20 cellular contexts compared by ENCODE assay signal in the genomic region with DNA sequence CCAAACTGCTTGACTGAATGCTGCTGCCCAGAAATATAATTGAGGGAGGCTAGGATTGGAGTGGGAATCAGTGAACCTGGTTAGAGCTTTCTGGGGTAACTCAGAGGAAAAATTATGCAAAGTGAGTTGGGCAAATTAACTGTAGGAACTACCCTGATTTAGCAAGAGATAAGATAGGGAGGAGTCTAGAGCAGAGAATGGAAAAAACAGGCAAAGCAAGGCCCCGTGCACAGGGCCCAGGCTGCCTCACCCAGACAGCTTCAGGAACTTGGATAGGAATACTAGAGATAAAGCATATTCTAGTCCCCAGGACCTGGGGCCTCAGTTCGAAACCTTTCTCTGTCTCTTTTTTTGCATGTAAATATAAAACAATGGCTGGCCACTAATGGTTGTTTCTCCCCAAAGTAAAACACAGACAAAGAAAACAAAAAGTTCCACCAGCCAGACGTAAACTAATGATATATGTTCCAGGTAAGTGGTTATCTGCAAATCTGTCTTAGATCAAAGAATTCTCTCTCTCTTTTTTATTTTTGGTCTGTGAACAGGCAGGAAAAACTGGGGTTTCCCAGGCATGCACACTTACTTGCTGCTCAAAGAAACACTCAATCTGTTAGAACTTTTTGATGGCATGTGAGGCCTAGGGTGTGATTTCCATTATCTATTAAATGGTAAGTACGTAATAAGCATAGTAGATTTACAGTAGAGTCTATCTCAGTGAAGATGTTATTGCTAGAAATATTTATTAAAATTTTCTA.
A peak's percentile ranks its signal among the peaks of the same experiment; 100 is the strongest.
DNase-seq lines count a peak whose midpoint lies in the region; TF ChIP-seq lines count a peak whose summit lies in the region.
"Had no signal": no experiment of that assay in that cellular context is flagged by ENCODE, and none has a peak within 500 bp of the region (broad histone marks: within the 10 kb centered on the region; RNA-seq: fewer than 3 reads in every experiment).

No MANE protein-coding gene starts in this region.

- POLR2A ChIA-PET in Caco-2 (lab: Charles Lee), result no interaction called here

- H3K79me2 ChIP-seq in H9 (ENCODE audit: insufficient read depth, low read length) (no peaks in the 10 kb centered on the region), trophoblast cell (ENCODE audit: control insufficient read depth, insufficient read depth, low read length, poor library complexity) (no peaks in the 10 kb centered on the region)

- CTCF ChIA-PET in Caco-2 (lab: Charles Lee), result no interaction called here

- no peaks in the 10 kb centered on the region for H4K20me1 ChIP-seq in H9 (ENCODE audit: control insufficient read depth, insufficient read depth, insufficient read length)

- TF ChIP-seq CTCF in H9 (conservative IDR thresholded peaks at IDR 0.05) (no peak), Caco-2 (IDR thresholded peaks at IDR 0.05; ENCODE audit: insufficient read depth in 1 of 2, low read depth in 1 of 2, low read length in 1 of 2, severe bottlenecking in 1 of 2, unreplicated experiment in 1 of 2) (no peak)

- intact Hi-C loops in Caco-2 (cut with micrococcal nuclease; ENCODE audit: unreplicated experiment), result no loop called here

- H3K14ac ChIP-seq in H9 (ENCODE audit: insufficient read depth, low read length) (no peak overlapping the region), trophoblast cell (ENCODE audit: low read length) (peak overlapping the region; percentile 29)

- H2BK20ac ChIP-seq in H9 (ENCODE audit: low read depth, low read length, poor library complexity, severe bottlenecking), result no peak overlapping the region

- no peaks in the 10 kb centered on the region for H3K9me3 Mint-ChIP-seq in H9
- no peaks in the 10 kb centered on the region for H3K9me3 Mint-ChIP-seq in Caco-2 (ENCODE audit: unreplicated experiment)
- H3K9me3 Mint-ChIP-seq: CD8-positive, alpha-beta memory T cell had no signal

- H3K27ac ChIP-seq in H9 (ENCODE audit: insufficient read length, low read depth, low read length), result no peak overlapping the region
- H3K27ac ChIP-seq in trophoblast cell (ENCODE audit: low read depth, low read length), result no peak overlapping the region
- H3K27ac ChIP-seq: PC-9, RWPE1 had no signal

- H3K27me3 Mint-ChIP-seq in H9 (ENCODE audit: low read depth), result peaks cover 2% of the 10 kb centered on the region
- H3K27me3 Mint-ChIP-seq in Caco-2 (ENCODE audit: insufficient read depth, unreplicated experiment), result no peaks in the 10 kb centered on the region
- H3K27me3 Mint-ChIP-seq: IgD-negative memory B cell had no signal

- H3K27ac Mint-ChIP-seq in H9, result no peak overlapping the region
- no peak overlapping the region for H3K27ac Mint-ChIP-seq in Caco-2 (ENCODE audit: unreplicated experiment)
- H3K27ac Mint-ChIP-seq: IgD-negative memory B cell had no signal

- no peak overlapping the region for H3K23ac ChIP-seq in H9 (ENCODE audit: insufficient read length, low read depth, low read length)
- no peak overlapping the region for H3K23ac ChIP-seq in trophoblast cell (ENCODE audit: low read length)

- H4K8ac ChIP-seq in H9 (replicated peaks; ENCODE audit: insufficient read length, low read depth, low read length) (no peak overlapping the region), trophoblast cell (ENCODE audit: low read depth, low read length) (peak overlapping the region; percentile 48)

- H4K91ac ChIP-seq in H9 (ENCODE audit: insufficient read length, low read depth, low read length) (no peak overlapping the region), trophoblast cell (ENCODE audit: low read depth, low read length) (peak overlapping the region; percentile 74)

- H3K4me3 Mint-ChIP-seq in H9, result no peak overlapping the region
- no peak overlapping the region for H3K4me3 Mint-ChIP-seq in Caco-2 (ENCODE audit: unreplicated experiment)
- H3K4me3 Mint-ChIP-seq: CD8-positive, alpha-beta memory T cell had no signal

- BruUV-seq in Caco-2 (replicated peaks; lab: Mats Ljungman, UMichigan), result no TSS peak

- H3K4me1 ChIP-seq in H9 (ENCODE audit: insufficient read depth, low read length), result no peaks in the 10 kb centered on the region; the same call in 1 of the 2 replicates
- H3K4me1 ChIP-seq in trophoblast cell (ENCODE audit: control insufficient read depth in 1 of 2, insufficient read depth in 2 of 2, low read length in 2 of 2), result peaks cover 0 to 3% of the 10 kb centered on the region in 2 experiments
- peaks cover 20% of the 10 kb centered on the region for H3K4me1 ChIP-seq in Caco-2

- WGBS in H9 (ENCODE audit: extremely low coverage, insufficient read length, low lambda C conversion rate), result no CpG with 5 or more reads among the region's 4 CpGs
- no CpG with 5 or more reads among the region's 4 CpGs for whole genome bisulfite sequencing in trophoblast cell (ENCODE audit: extremely low coverage, insufficient coverage, insufficient read length)

- peak; percentile 6 for DNase-seq in NOMO-1 treated with DMSO at 0.1 percent for 48 hours (lab: John Stamatoyannopoulos, UW; ENCODE audit: unreplicated experiment)
- DNase-seq in NOMO-1 treated with dmso at 0.1 percent for 144 hours (lab: John Stamatoyannopoulos, UW; ENCODE audit: unreplicated experiment), result no peak
- no peak for DNase-seq in H9
- peak; percentile 12 for DNase-seq in central memory CD4-positive, alpha-beta T cell
- DNase-seq in trophoblast cell, result no peak
- DNase-seq in kidney glomerular epithelial cell (lab: John Stamatoyannopoulos, UW), result no peak
- no peak for DNase-seq in Caco-2
- no peak for DNase-seq in SIG-M5 (lab: John Stamatoyannopoulos, UW)
- DNase-seq: 8988T; CD8-positive, alpha-beta memory T cell; DMS79; HCEC 1CT; Karpas-422; NCI-H1105; NCI-H2227 treated with DMSO at 0.1 percent for 48 hours; NCI-H524; NCI-H82; PC-9 had no signal

- H3K4ac ChIP-seq in H9 (ENCODE audit: low read depth, low read length) (no peak overlapping the region), trophoblast cell (ENCODE audit: low read depth, low read length) (no peak overlapping the region)

- H2AFZ ChIP-seq in H9 (ENCODE audit: low read length) (no peak overlapping the region), trophoblast cell (ENCODE audit: insufficient read depth, low read length, poor library complexity) (peak overlapping the region; percentile 59)
- H2AFZ ChIP-seq: PC-9 had no signal

- no peak overlapping the region for H3K56ac ChIP-seq in H9 (ENCODE audit: insufficient read length, low read depth, low read length)

- H2BK12ac ChIP-seq in H9 (ENCODE audit: insufficient read length, low read depth, low read length) (no peak overlapping the region), trophoblast cell (ENCODE audit: low read length) (peak overlapping the region; percentile 13)

- no peak overlapping the region for H2BK5ac ChIP-seq in H9 (ENCODE audit: insufficient read length, low read length)
- peak overlapping the region; percentile 46 for H2BK5ac ChIP-seq in trophoblast cell (ENCODE audit: low read depth, low read length, poor library complexity)

- H3K36me3 ChIP-seq in trophoblast cell (ENCODE audit: control insufficient read depth in 1 of 2, insufficient read depth in 2 of 2, low read length in 2 of 2), result no peaks in the 10 kb centered on the region
- H3K36me3 ChIP-seq in Caco-2 (ENCODE audit: control insufficient read depth, insufficient read depth, low read length), result no peaks in the 10 kb centered on the region

- H3K18ac ChIP-seq in H9 (ENCODE audit: insufficient read length, low read depth, low read length) (no peak overlapping the region), trophoblast cell (ENCODE audit: low read length) (no peak overlapping the region)

- H3K4me1 Mint-ChIP-seq in H9 (peaks cover 9 to 13% of the 10 kb centered on the region in 2 experiments), Caco-2 (ENCODE audit: low read depth, unreplicated experiment) (peaks cover 21% of the 10 kb centered on the region)

- H3K23me2 ChIP-seq in H9 (ENCODE audit: insufficient read length, low read depth, low read length, poor library complexity, severe bottlenecking), result no peaks in the 10 kb centered on the region

- no peak overlapping the region for H2BK15ac ChIP-seq in H9 (ENCODE audit: low read depth, low read length)

- H3K4me2 ChIP-seq in H9 (ENCODE audit: insufficient read depth, insufficient read length, low read length) (no peak overlapping the region), trophoblast cell (ENCODE audit: low read length) (no peak overlapping the region)
- H3K4me2 ChIP-seq: PC-9 had no signal

- no peak overlapping the region for H3T11ph ChIP-seq in H9 (ENCODE audit: low read length)

- H3K79me1 ChIP-seq in H9 (ENCODE audit: insufficient read depth, low read depth, low read length, poor library complexity, severe bottlenecking), result no peaks in the 10 kb centered on the region
- H3K79me1 ChIP-seq in trophoblast cell (ENCODE audit: low read length), result peaks cover 2% of the 10 kb centered on the region

- H2BK120ac ChIP-seq in H9 (ENCODE audit: low read depth, low read length, poor library complexity, severe bottlenecking) (peak overlapping the region; percentile 65), trophoblast cell (ENCODE audit: insufficient read depth, low read length, poor library complexity) (no peak overlapping the region)

- H3K9me3 ChIP-seq in H9 (ENCODE audit: control insufficient read depth, low read depth, low read length), result no peaks in the 10 kb centered on the region
- H3K9me3 ChIP-seq in trophoblast cell (ENCODE audit: insufficient read depth, low read depth, low read length), result no peaks in the 10 kb centered on the region
- no peaks in the 10 kb centered on the region; the same call in 1 of the 2 replicates for H3K9me3 ChIP-seq in Caco-2

- H3K36me3 Mint-ChIP-seq in H9 (ENCODE audit: insufficient read depth in 1 of 3, low read depth in 3 of 3) (no peaks in the 10 kb centered on the region), Caco-2 (ENCODE audit: insufficient read depth, unreplicated experiment) (no peaks in the 10 kb centered on the region)
- H3K36me3 Mint-ChIP-seq: CD8-positive, alpha-beta memory T cell; IgD-negative memory B cell had no signal

- no peaks in the 10 kb centered on the region for H3K27me3 ChIP-seq in H9 (ENCODE audit: insufficient read depth, low read length)
- H3K27me3 ChIP-seq in trophoblast cell (ENCODE audit: insufficient read depth, low read length), result no peaks in the 10 kb centered on the region
- H3K27me3 ChIP-seq in Caco-2 (replicated peaks; ENCODE audit: control insufficient read depth, insufficient read depth, low read length), result no peaks in the 10 kb centered on the region

- H4K12ac ChIP-seq in trophoblast cell (ENCODE audit: low read depth, low read length), result no peak overlapping the region

- no peak overlapping the region for H4K5ac ChIP-seq in H9 (ENCODE audit: insufficient read length, low read depth, low read length)

- no peak overlapping the region for H2AK5ac ChIP-seq in H9 (ENCODE audit: insufficient read length, low read length)
- no peak overlapping the region for H2AK5ac ChIP-seq in trophoblast cell (ENCODE audit: low read length)

- H3K9ac ChIP-seq in H9 (ENCODE audit: extremely low read depth, insufficient read length, low read length), result no peak overlapping the region
- no peak overlapping the region for H3K9ac ChIP-seq in trophoblast cell (ENCODE audit: low read length)

- H3K4me3 ChIP-seq in trophoblast cell (ENCODE audit: low read depth, low read length) (no peak overlapping the region), Caco-2 (ENCODE audit: low read depth, low read length) (no peak overlapping the region)
- H3K4me3 ChIP-seq: PC-9 had no signal

Comparison
In these comparisons a context has a peak if more than half of its experiments do, and no peak if none do; other contexts are left out.
1. DNase-seq: peak in NOMO-1 treated with DMSO at 0.1 percent for 48 hours (single experiment) and central memory CD4-positive, alpha-beta T cell (single experiment); none in NOMO-1 treated with dmso at 0.1 percent for 144 hours (single experiment), H9 (single experiment), trophoblast cell (0 of 2), kidney glomerular epithelial cell (single experiment), Caco-2 (0 of 2) and SIG-M5 (single experiment).